8 cellular contexts compared by ENCODE assay signal in the genomic region with DNA sequence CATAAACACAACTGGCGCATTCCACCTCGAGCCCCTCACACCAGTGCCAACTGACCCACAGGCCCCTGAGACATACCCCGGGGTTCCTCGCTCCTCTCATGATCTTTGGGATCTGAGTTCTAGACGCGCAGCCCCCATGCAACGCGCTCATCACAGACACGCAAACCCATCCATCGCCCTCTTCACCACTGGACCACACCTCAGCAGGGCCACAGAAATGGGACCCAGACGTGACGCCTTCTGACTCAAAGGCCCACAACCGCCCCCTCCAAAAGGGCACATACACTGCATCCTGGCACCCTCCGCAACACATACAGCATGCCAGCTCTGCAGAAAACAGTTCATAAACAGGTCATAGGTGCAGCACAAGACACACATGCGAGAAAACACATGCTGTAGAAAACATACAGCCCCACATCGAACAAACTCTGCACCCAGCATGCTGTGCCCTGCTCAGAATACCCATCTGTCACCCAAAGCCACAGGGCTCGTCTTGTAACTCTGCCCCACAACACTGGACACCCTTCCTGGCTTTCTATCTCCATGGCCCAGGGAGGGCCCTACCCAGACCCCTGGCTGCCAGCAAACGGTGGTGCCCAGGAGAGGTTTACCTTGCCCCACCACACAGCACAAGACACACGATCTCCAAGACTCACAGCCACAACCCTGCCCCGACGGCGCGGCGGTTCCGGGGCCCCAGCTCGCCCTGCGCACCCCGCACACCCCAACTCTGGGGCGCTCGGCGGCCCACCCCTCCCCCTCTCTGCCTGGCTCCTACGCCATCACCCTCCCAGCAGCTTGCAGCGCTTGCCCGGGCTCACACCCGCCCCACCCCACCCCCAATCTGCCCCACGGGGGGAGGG.
DNase-seq lines count a peak whose midpoint lies in the region; ATAC-seq and TF ChIP-seq lines count a peak whose summit lies in the region.

No MANE protein-coding gene starts in this region.

- ATAC-seq in GM18498 (IDR thresholded peaks at IDR 0.05; ENCODE audit: unreplicated experiment) = no peak
- no peak for ATAC-seq in HG03095 (IDR thresholded peaks at IDR 0.05; ENCODE audit: unreplicated experiment)

- in situ Hi-C loops in astrocyte of the cerebellum (cut with HindIII; ENCODE audit: low sequenced_read_pairs) = loop anchor here (5.0 kb wide), 3 partner anchors 46 to 91 kb away; no protein-coding TSS in a partner anchor

- peak; percentile 48 for DNase-seq in DMS 273 (lab: John Stamatoyannopoulos, UW; ENCODE audit: unreplicated experiment)
- DNase-seq in DMS 273 treated with DMSO at 0.1 percent for 48 hours (lab: John Stamatoyannopoulos, UW) = no peak
- peak; percentile 27 to 79 (median 72) for DNase-seq in T-helper 2 cell
- no peak for DNase-seq in astrocyte of the cerebellum (ENCODE audit: low read depth)
- DNase-seq in hippocampal formation (lab: John Stamatoyannopoulos, UW) = peak; percentile 50 to 52
- no peak for DNase-seq in retinal pigment epithelial cell (ENCODE audit: low read depth)

- H3K4me3 ChIP-seq in astrocyte of the cerebellum (ENCODE audit: low read depth, low read length) (peak overlapping the region; percentile 80), retinal pigment epithelial cell (ENCODE audit: low read length) (peak overlapping the region; percentile 62)

- TF ChIP-seq CTCF in astrocyte of the cerebellum (IDR thresholded peaks at IDR 0.05; ENCODE audit: low read depth, low read length, missing control alignments) (no peak), retinal pigment epithelial cell (conservative IDR thresholded peaks at IDR 0.05; ENCODE audit: low read depth, low read length) (no peak)

Comparison
In these comparisons a context has a peak if more than half of its experiments do, and no peak if none do; other contexts are left out.
1. DNase-seq: peak in DMS 273 (single experiment), T-helper 2 cell (5 of 5) and hippocampal formation (2 of 2); none in DMS 273 treated with DMSO at 0.1 percent for 48 hours (single experiment), astrocyte of the cerebellum (single experiment) and retinal pigment epithelial cell (single experiment).